Comparison of ENCODE assay signal across 5 cellular contexts in genomic region chr5:70109385-70109915, GRCh38. TPM values are rescaled to one million over a fixed set of nuclear protein-coding genes. Genes with fewer than 3 reads are reported as not detected.
DNase-seq lines count a peak whose midpoint lies in the region; ATAC-seq lines count a peak whose summit lies in the region.
"Not testable (repeated sequence)": the region's sequence is repeated elsewhere in the genome, so short reads cannot be mapped to it uniquely, and the experiment has no call there.

No MANE protein-coding gene starts in this region.

- H3K36me3 Mint-ChIP-seq in activated T-cell treated with anti-CD3 and anti-CD28 coated beads, Interleukin-2, amount 50 U/mL, for 72 hours (ENCODE audit: insufficient read depth in 2 of 2); activated T-helper 17 cell treated with anti-CD3 and anti-CD28 coated beads, Interleukin-2, amount 50 U/mL, for 72 hours (ENCODE audit: low read depth); activated naive CD4-positive, alpha-beta T cell treated with anti-CD3 and anti-CD28 coated beads, Interleukin-2, amount 50 U/mL, for 72 hours; activated naive CD8-positive, alpha-beta T cell treated with anti-CD3 and anti-CD28 coated beads, Interleukin-2, amount 50 U/mL, for 24 hours (ENCODE audit: low read depth): not testable (repeated sequence)

- H3K4me1 Mint-ChIP-seq in activated T-cell treated with anti-CD3 and anti-CD28 coated beads, Interleukin-2, amount 50 U/mL, for 72 hours (ENCODE audit: low read depth); activated T-helper 17 cell treated with anti-CD3 and anti-CD28 coated beads, Interleukin-2, amount 50 U/mL, for 72 hours; activated naive CD8-positive, alpha-beta T cell treated with anti-CD3 and anti-CD28 coated beads, Interleukin-2, amount 50 U/mL, for 24 hours; stimulated activated naive CD8-positive, alpha-beta T cell treated with anti-CD3 and anti-CD28 coated beads, Interleukin-15, amount 100 ng/mL, for 72 hours: not testable (repeated sequence)

- peak; percentile 41 to 45 for ATAC-seq in activated T-cell treated with anti-CD3 and anti-CD28 coated beads, Interleukin-2, amount 50 U/mL, for 72 hours (replicated peaks in 1 of 2)
- peak; percentile 60 for ATAC-seq in activated T-helper 17 cell treated with anti-CD3 and anti-CD28 coated beads, Interleukin-2, amount 50 U/mL, for 72 hours (replicated peaks)
- ATAC-seq in activated naive CD4-positive, alpha-beta T cell treated with anti-CD3 and anti-CD28 coated beads, Interleukin-2, amount 50 U/mL, for 72 hours, result peak; percentile 51 to 69
- peak; percentile 40 for ATAC-seq in activated naive CD8-positive, alpha-beta T cell treated with anti-CD3 and anti-CD28 coated beads, Interleukin-2, amount 50 U/mL, for 24 hours
- peak; percentile 60 for ATAC-seq in stimulated activated naive CD8-positive, alpha-beta T cell treated with anti-CD3 and anti-CD28 coated beads, Interleukin-15, amount 100 ng/mL, for 72 hours

- H3K27ac Mint-ChIP-seq in activated T-cell treated with anti-CD3 and anti-CD28 coated beads, Interleukin-2, amount 50 U/mL, for 72 hours; activated T-helper 17 cell treated with anti-CD3 and anti-CD28 coated beads, Interleukin-2, amount 50 U/mL, for 72 hours; activated naive CD4-positive, alpha-beta T cell treated with anti-CD3 and anti-CD28 coated beads, Interleukin-2, amount 50 U/mL, for 72 hours; activated naive CD8-positive, alpha-beta T cell treated with anti-CD3 and anti-CD28 coated beads, Interleukin-2, amount 50 U/mL, for 24 hours; stimulated activated naive CD8-positive, alpha-beta T cell treated with anti-CD3 and anti-CD28 coated beads, Interleukin-15, amount 100 ng/mL, for 72 hours: not testable (repeated sequence)

- H3K9me3 Mint-ChIP-seq in activated T-cell treated with anti-CD3 and anti-CD28 coated beads, Interleukin-2, amount 50 U/mL, for 72 hours; activated T-helper 17 cell treated with anti-CD3 and anti-CD28 coated beads, Interleukin-2, amount 50 U/mL, for 72 hours; activated naive CD4-positive, alpha-beta T cell treated with anti-CD3 and anti-CD28 coated beads, Interleukin-2, amount 50 U/mL, for 72 hours; activated naive CD8-positive, alpha-beta T cell treated with anti-CD3 and anti-CD28 coated beads, Interleukin-2, amount 50 U/mL, for 24 hours; stimulated activated naive CD8-positive, alpha-beta T cell treated with anti-CD3 and anti-CD28 coated beads, Interleukin-15, amount 100 ng/mL, for 72 hours: not testable (repeated sequence)

- H3K4me3 Mint-ChIP-seq in activated T-cell treated with anti-CD3 and anti-CD28 coated beads, Interleukin-2, amount 50 U/mL, for 72 hours; activated T-helper 17 cell treated with anti-CD3 and anti-CD28 coated beads, Interleukin-2, amount 50 U/mL, for 72 hours; activated naive CD8-positive, alpha-beta T cell treated with anti-CD3 and anti-CD28 coated beads, Interleukin-2, amount 50 U/mL, for 24 hours; stimulated activated naive CD8-positive, alpha-beta T cell treated with anti-CD3 and anti-CD28 coated beads, Interleukin-15, amount 100 ng/mL, for 72 hours: not testable (repeated sequence)

- not testable (repeated sequence) for H3K27me3 Mint-ChIP-seq in activated T-cell treated with anti-CD3 and anti-CD28 coated beads, Interleukin-2, amount 50 U/mL, for 72 hours (ENCODE audit: low read depth); activated T-helper 17 cell treated with anti-CD3 and anti-CD28 coated beads, Interleukin-2, amount 50 U/mL, for 72 hours; activated naive CD8-positive, alpha-beta T cell treated with anti-CD3 and anti-CD28 coated beads, Interleukin-2, amount 50 U/mL, for 24 hours; stimulated activated naive CD8-positive, alpha-beta T cell treated with anti-CD3 and anti-CD28 coated beads, Interleukin-15, amount 100 ng/mL, for 72 hours

- DNase-seq in activated T-cell treated with anti-CD3 and anti-CD28 coated beads, Interleukin-2, amount 50 U/mL, for 72 hours; activated naive CD4-positive, alpha-beta T cell treated with anti-CD3 and anti-CD28 coated beads, Interleukin-2, amount 50 U/mL, for 72 hours (ENCODE audit: low spot score in 2 of 2); activated naive CD8-positive, alpha-beta T cell treated with anti-CD3 and anti-CD28 coated beads, Interleukin-2, amount 50 U/mL, for 24 hours; stimulated activated naive CD8-positive, alpha-beta T cell treated with anti-CD3 and anti-CD28 coated beads, Interleukin-15, amount 100 ng/mL, for 72 hours: not testable (repeated sequence)

RNA-seq across cellular contexts. Expression of gene SMN2, which starts 60.0 kb away (rescaled TPM):
- total RNA-seq in activated T-cell treated with anti-CD3 and anti-CD28 coated beads, Interleukin-2, amount 50 U/mL, for 72 hours, result 10 to 100 TPM; 81.9 to 82.4 TPM
- total RNA-seq in activated T-helper 17 cell treated with anti-CD3 and anti-CD28 coated beads, Interleukin-2, amount 50 U/mL, for 72 hours, result 100 to 1,000 TPM in 1 of 2 donors, 10 to 100 TPM in 1; 55.0 to 101 TPM
- 100 to 1,000 TPM in 1 of 2 donors, 10 to 100 TPM in 1; 72.2 to 113 TPM for total RNA-seq in activated naive CD4-positive, alpha-beta T cell treated with anti-CD3 and anti-CD28 coated beads, Interleukin-2, amount 50 U/mL, for 72 hours
